Comparison of ENCODE assay signal across 1 cellular context in genomic region chr13:98536729-98537128, GRCh38.
TF ChIP-seq lines count a peak whose summit lies in the region.

No MANE protein-coding gene starts in this region.

TF ChIP-seq in liver, 16 proteins besides CTCF, POLR2A, EP300 and RAD21 (continued from another document):
- TF ChIP-seq MAX (IDR thresholded peaks at IDR 0.05) (no peak), ZBTB33 (IDR thresholded peaks at IDR 0.05) (no peak)
